Comparison of ENCODE assay signal across 8 cellular contexts in genomic region chr3:190513409-190514162, GRCh38. TPM values are rescaled to one million over a fixed set of nuclear protein-coding genes. Genes with fewer than 3 reads are reported as not detected.
DNase-seq lines count a peak whose midpoint lies in the region; ATAC-seq, FAIRE-seq and TF ChIP-seq lines count a peak whose summit lies in the region.

A gene with protein sequence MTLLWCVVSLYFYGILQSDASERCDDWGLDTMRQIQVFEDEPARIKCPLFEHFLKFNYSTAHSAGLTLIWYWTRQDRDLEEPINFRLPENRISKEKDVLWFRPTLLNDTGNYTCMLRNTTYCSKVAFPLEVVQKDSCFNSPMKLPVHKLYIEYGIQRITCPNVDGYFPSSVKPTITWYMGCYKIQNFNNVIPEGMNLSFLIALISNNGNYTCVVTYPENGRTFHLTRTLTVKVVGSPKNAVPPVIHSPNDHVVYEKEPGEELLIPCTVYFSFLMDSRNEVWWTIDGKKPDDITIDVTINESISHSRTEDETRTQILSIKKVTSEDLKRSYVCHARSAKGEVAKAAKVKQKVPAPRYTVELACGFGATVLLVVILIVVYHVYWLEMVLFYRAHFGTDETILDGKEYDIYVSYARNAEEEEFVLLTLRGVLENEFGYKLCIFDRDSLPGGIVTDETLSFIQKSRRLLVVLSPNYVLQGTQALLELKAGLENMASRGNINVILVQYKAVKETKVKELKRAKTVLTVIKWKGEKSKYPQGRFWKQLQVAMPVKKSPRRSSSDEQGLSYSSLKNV (plus strand): TSS chr3:190514085. CDS start chr3:190564290, 50,205 bp downstream.

- H3K4me2 ChIP-seq in PC-9: peak within 1 kb of the TSS; percentile 88

- H4K20me1 ChIP-seq in PC-9 (ENCODE audit: insufficient read depth): no peaks in the 10 kb centered on the region

- H3K27ac ChIP-seq in HUES48 (ENCODE audit: low read depth, low read length): no peak within 1 kb of the TSS
- H3K27ac ChIP-seq in PC-9: peak within 1 kb of the TSS; percentile 41
- peak within 1 kb of the TSS; percentile 77 to 87 for H3K27ac ChIP-seq in esophagus (ENCODE audit: low read depth in 2 of 2, low read length in 1 of 2)
- peak within 1 kb of the TSS; percentile 52 for H3K27ac ChIP-seq in muscle layer of duodenum (ENCODE audit: low read length)

- H3K4me1 Mint-ChIP-seq in activated T-cell treated with anti-CD3 and anti-CD28 coated beads, Interleukin-2, amount 50 U/mL, for 24 hours (ENCODE audit: low read depth): peaks cover 42% of the 10 kb centered on the region

- 1% methylated on average over 62 to 64 of the region's 64 CpGs for WGBS in esophagus, 2 donors

- peak; percentile 76 for DNase-seq in D721Med (ENCODE audit: insufficient read length, low spot score)
- peak; percentile 88 to 96 for DNase-seq in PC-9
- DNase-seq in activated T-cell treated with anti-CD3 and anti-CD28 coated beads, Interleukin-2, amount 50 U/mL, for 24 hours: peak; percentile 92
- peak; percentile 56 for DNase-seq in stimulated activated CD8-positive, alpha-beta memory T cell treated with anti-CD3 and anti-CD28 coated beads, Interleukin-7, amount 100 ng/mL, for 24 hours (ENCODE audit: low read depth)

- H3K4me1 ChIP-seq in HUES48 (ENCODE audit: control insufficient read depth, insufficient read depth, low read length) (no peaks in the 10 kb centered on the region), PC-9 (replicated peaks; ENCODE audit: insufficient read depth) (peaks cover 27% of the 10 kb centered on the region), esophagus (ENCODE audit: control insufficient read depth in 2 of 2, insufficient read depth in 2 of 2, low read length in 1 of 2) (peaks cover 0 to 2% of the 10 kb centered on the region in 2 donors), muscle layer of duodenum (ENCODE audit: control insufficient read depth in 1 of 2, insufficient read depth in 2 of 2, low read length in 2 of 2) (no peaks in the 10 kb centered on the region)

- peaks cover 2% of the 10 kb centered on the region for H3K9me3 Mint-ChIP-seq in activated T-cell treated with anti-CD3 and anti-CD28 coated beads, Interleukin-2, amount 50 U/mL, for 24 hours

- intact Hi-C loops in PC-9 (cut with micrococcal nuclease; ENCODE audit: unreplicated experiment): loop anchor here (1.0 to 10.0 kb wide), 10 partner anchors 20 to 724 kb away; partner anchors contain the start of gene CLDN1

- peak; percentile 99 for ATAC-seq in GM21423 (IDR thresholded peaks at IDR 0.05; ENCODE audit: unreplicated experiment)

- BruUV-seq in PC-9 (replicated peaks; lab: Mats Ljungman, UMichigan): TSS peak; percentile 94

- H3K9ac ChIP-seq in HUES48 (ENCODE audit: low read depth, low read length): peak within 1 kb of the TSS; percentile 45; the same call in 1 of the 2 replicates

- no peaks in the 10 kb centered on the region for H3K27me3 Mint-ChIP-seq in activated T-cell treated with anti-CD3 and anti-CD28 coated beads, Interleukin-2, amount 50 U/mL, for 24 hours

- H3K4me3 Mint-ChIP-seq in activated T-cell treated with anti-CD3 and anti-CD28 coated beads, Interleukin-2, amount 50 U/mL, for 24 hours: peak within 1 kb of the TSS; percentile 91

- peak within 1 kb of the TSS; percentile 97 for H2AFZ ChIP-seq in PC-9

- peak within 1 kb of the TSS; percentile 93 for H3K27ac Mint-ChIP-seq in activated T-cell treated with anti-CD3 and anti-CD28 coated beads, Interleukin-2, amount 50 U/mL, for 24 hours

- no peak for FAIRE-seq in D721Med (lab: Jason Lieb, UNC)

- H3K36me3 Mint-ChIP-seq in activated T-cell treated with anti-CD3 and anti-CD28 coated beads, Interleukin-2, amount 50 U/mL, for 24 hours (ENCODE audit: low read depth): peaks cover 16% of the 10 kb centered on the region

- peaks cover 16% of the 10 kb centered on the region; the same call in 1 of the 2 replicates for H3F3A ChIP-seq in PC-9 (ENCODE audit: insufficient read depth, low read depth)

- no peaks in the 10 kb centered on the region for H3K9me2 ChIP-seq in PC-9 (ENCODE audit: insufficient read depth)

- POLR2A ChIA-PET in PC-9 (lab: Charles Lee; ENCODE audit: unreplicated experiment): interaction anchor here (0.5 to 0.7 kb wide), 3 partner anchors 64 to 79 kb away, joined by 3 to 9 read pairs (median 4); no protein-coding TSS in a partner anchor

- H3K36me3 ChIP-seq in HUES48 (ENCODE audit: control insufficient read depth, insufficient read depth, low read length) (no peaks in the 10 kb centered on the region), PC-9 (ENCODE audit: low read depth) (no peaks in the 10 kb centered on the region), esophagus (ENCODE audit: control insufficient read depth in 2 of 2, insufficient read depth in 2 of 2, low read length in 1 of 2) (no peaks in the 10 kb centered on the region), muscle layer of duodenum (ENCODE audit: control insufficient read depth in 1 of 2, insufficient read depth in 2 of 2, low read length in 2 of 2) (no peaks in the 10 kb centered on the region)

- CTCF ChIA-PET in PC-9 (lab: Charles Lee): interaction anchor here (0.6 to 0.8 kb wide), 3 partner anchors 49 to 187 kb away, joined by 3 to 9 read pairs (median 3); no protein-coding TSS in a partner anchor

- H3K4me3 ChIP-seq in HUES48 (ENCODE audit: low read depth, low read length): peak within 1 kb of the TSS; percentile 75
- peak within 1 kb of the TSS; percentile 80 for H3K4me3 ChIP-seq in PC-9
- peak within 1 kb of the TSS; percentile 68 to 87 for H3K4me3 ChIP-seq in esophagus (ENCODE audit: low read depth in 1 of 2, low read length in 2 of 2)
- peak within 1 kb of the TSS; percentile 84 to 90 for H3K4me3 ChIP-seq in muscle layer of duodenum (ENCODE audit: low read depth in 1 of 2, low read length in 2 of 2)

- H3K79me2 ChIP-seq in PC-9 (ENCODE audit: low read depth): no peaks in the 10 kb centered on the region

- H3K27me3 ChIP-seq in HUES48 (ENCODE audit: control insufficient read depth, insufficient read depth, low read length) (peaks cover 60% of the 10 kb centered on the region), PC-9 (ENCODE audit: insufficient read depth, low read depth) (no peaks in the 10 kb centered on the region), esophagus (ENCODE audit: control insufficient read depth in 1 of 2, insufficient read depth in 2 of 2, low read length in 2 of 2) (no peaks in the 10 kb centered on the region), muscle layer of duodenum (ENCODE audit: low read depth, low read length) (no peaks in the 10 kb centered on the region)

- peak; percentile 47 for TF ChIP-seq CTCF in D721Med (IDR thresholded peaks at IDR 0.05; ENCODE audit: insufficient read depth, missing control alignments)
- TF ChIP-seq CTCF in PC-9 (conservative IDR thresholded peaks at IDR 0.05): no peak; the same call in none of the 2 replicates

- no peaks in the 10 kb centered on the region for H3K9me3 ChIP-seq in HUES48 (ENCODE audit: control insufficient read depth, insufficient read depth, low read length)
- H3K9me3 ChIP-seq in PC-9 (ENCODE audit: insufficient read depth, low read depth): no peaks in the 10 kb centered on the region
- no peaks in the 10 kb centered on the region for H3K9me3 ChIP-seq in esophagus (ENCODE audit: control insufficient read depth in 2 of 2, insufficient read depth in 1 of 2, low read depth in 1 of 2, low read length in 1 of 2)
- H3K9me3 ChIP-seq in muscle layer of duodenum (ENCODE audit: control insufficient read depth in 1 of 2, low read length in 2 of 2): no peaks in the 10 kb centered on the region

RNA-seq across cellular contexts. Expression of the gene that starts here (rescaled TPM):
- total RNA-seq in PC-9 (2021): 8.4 and 13.3 TPM in 2 replicates
- polyA plus RNA-seq in esophagus: 10 to 100 TPM in 1 of 2 donors, 1 to 10 TPM in 1; 5.9 to 14.5 TPM
